In the genomic region with DNA sequence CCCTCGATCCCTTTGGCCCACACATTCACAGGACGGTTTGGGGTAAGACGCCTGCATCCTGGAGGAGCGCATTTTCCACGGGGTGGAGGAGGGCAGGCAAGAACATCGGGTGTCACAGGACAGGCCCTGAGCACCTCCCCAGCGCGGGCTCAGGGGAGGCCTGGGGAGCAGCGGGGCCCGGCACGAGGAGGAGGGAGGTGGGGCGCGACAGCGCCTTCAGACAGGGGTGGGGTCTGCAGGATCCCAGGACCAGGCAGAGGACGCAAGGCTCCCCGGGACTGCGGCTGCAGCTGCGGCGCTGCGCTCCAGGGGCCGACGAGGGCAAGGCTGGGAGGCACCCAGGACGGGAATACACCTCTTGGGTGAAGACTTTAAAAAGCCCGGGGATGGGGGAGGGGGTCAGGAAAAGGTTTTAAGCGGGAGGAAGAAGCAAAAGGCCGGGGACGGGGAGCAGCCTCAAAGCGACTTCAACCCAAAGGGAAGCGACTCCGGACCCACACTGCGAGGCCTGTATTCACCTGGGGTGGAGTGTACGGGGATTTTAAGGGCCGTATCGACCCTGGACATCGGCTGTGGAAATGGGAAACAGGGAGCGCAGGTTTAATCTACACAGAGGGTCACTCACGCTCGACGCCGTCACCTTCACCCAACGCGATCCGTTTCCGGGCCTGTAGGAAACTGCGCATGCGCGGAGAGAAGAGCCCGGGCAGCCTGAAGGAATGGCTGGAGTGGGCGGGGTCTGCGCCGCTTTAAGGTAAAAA, we compare ENCODE assay signal across 8 cellular contexts. TPM values are rescaled to one million over a fixed set of nuclear protein-coding genes. Genes with fewer than 3 reads are reported as not detected.
DNase-seq lines count a peak whose midpoint lies in the region; ATAC-seq, FAIRE-seq and TF ChIP-seq lines count a peak whose summit lies in the region.

A gene (minus strand): TSS at position 680 of the 761 bp plus-strand sequence. CDS start 10,234 bp downstream, outside the sequence.

- H3K9me3 ChIP-seq in astrocyte (ENCODE audit: insufficient read depth, low read depth, low read length) (no peaks in the 10 kb centered on the region), right cardiac atrium (ENCODE audit: control insufficient read depth, low read length) (no peaks in the 10 kb centered on the region), pancreas (no peaks in the 10 kb centered on the region), transverse colon (peaks cover 11 to 13% of the 10 kb centered on the region in 2 donors)

- peak within 1 kb of the TSS; percentile 11 for H3K27ac Mint-ChIP-seq in astrocyte (ENCODE audit: unreplicated experiment)

- in situ Hi-C loops in GM13976 (cut with MboI; ENCODE audit: low sequenced_read_pairs, unreplicated experiment), result no loop called here
- in situ Hi-C loops in transverse colon (cut with MboI; ENCODE audit: low pct_ligation_motif_present in 1 of 4, low pct_unique_long_range_greater_than_20kb in 1 of 4, low sequenced_read_pairs in 3 of 4), result no loop called here

- H3K4me2 ChIP-seq in astrocyte (ENCODE audit: low read length), result peak within 1 kb of the TSS; percentile 83

- H3K4me1 Mint-ChIP-seq in astrocyte (ENCODE audit: low read depth, unreplicated experiment), result peaks cover 9% of the 10 kb centered on the region

- H3K9ac ChIP-seq in astrocyte (ENCODE audit: low read length), result peak within 1 kb of the TSS; percentile 46

- TF ChIP-seq EP300 in transverse colon (IDR thresholded peaks at IDR 0.05; ENCODE audit: low read depth), result no peak

- peaks cover 13% of the 10 kb centered on the region for H3K9me3 Mint-ChIP-seq in astrocyte (ENCODE audit: unreplicated experiment)

- peak within 1 kb of the TSS; percentile 90 for H3K4me3 Mint-ChIP-seq in astrocyte (ENCODE audit: unreplicated experiment)

- no peaks in the 10 kb centered on the region for H3K27me3 ChIP-seq in astrocyte (ENCODE audit: insufficient read depth, low read length)
- no peaks in the 10 kb centered on the region for H3K27me3 ChIP-seq in right cardiac atrium (ENCODE audit: control insufficient read depth, insufficient read depth)
- H3K27me3 ChIP-seq in pancreas, result no peaks in the 10 kb centered on the region
- H3K27me3 ChIP-seq in transverse colon, result no peaks in the 10 kb centered on the region

- H4K20me1 ChIP-seq in astrocyte (ENCODE audit: insufficient read depth, low read length), result no peaks in the 10 kb centered on the region

- H3K36me3 ChIP-seq in astrocyte (ENCODE audit: insufficient read depth, low read length) (no peaks in the 10 kb centered on the region), pancreas (no peaks in the 10 kb centered on the region), transverse colon (no peaks in the 10 kb centered on the region)

- intact Hi-C loops in right cardiac atrium (cut with DNase I) (no loop called here), pancreas (cut with DNase I) (no loop called here), transverse colon (cut with DNase I; ENCODE audit: low total_unique reads) (no loop called here)

- no peaks in the 10 kb centered on the region for H3K27me3 Mint-ChIP-seq in astrocyte (ENCODE audit: low read depth, unreplicated experiment)

- TF ChIP-seq CTCF in GM13976 (IDR thresholded peaks at IDR 0.05; ENCODE audit: borderline replicate concordance, control extremely low read depth, extremely low read depth, insufficient read depth, missing control alignments) (no peak), astrocyte (IDR thresholded peaks at IDR 0.05; ENCODE audit: insufficient read depth, low read depth, low read length) (no peak), pancreas (IDR thresholded peaks at IDR 0.05) (no peak), transverse colon (IDR thresholded peaks at IDR 0.05) (no peak)

- H3K4me1 ChIP-seq in astrocyte (ENCODE audit: insufficient read depth, low read length) (no peaks in the 10 kb centered on the region), right cardiac atrium (ENCODE audit: control insufficient read depth, insufficient read depth, low read length) (peaks cover 2% of the 10 kb centered on the region), pancreas (peaks cover 0 to 3% (median 0%) of the 10 kb centered on the region in 3 donors), transverse colon (peaks cover 0 to 18% (median 8%) of the 10 kb centered on the region in 4 donors)

- DNase-seq in GM13976 (ENCODE audit: low spot score) (peak; percentile 67), RCC 7860 (ENCODE audit: low spot score) (peak; percentile 44), astrocyte (ENCODE audit: low read depth) (peak; percentile 54), right cardiac atrium (peak; percentile 92 to 94 (median 93)), pancreas (peak; percentile 75 to 95 (median 86)), transverse colon (peak; percentile 79), NCI-H510A (lab: John Stamatoyannopoulos, UW) (no peak)

- H3K27ac ChIP-seq in astrocyte (ENCODE audit: low read depth, low read length), result no peak within 1 kb of the TSS
- H3K27ac ChIP-seq in right cardiac atrium (ENCODE audit: low read length), result peak within 1 kb of the TSS; percentile 86
- H3K27ac ChIP-seq in pancreas, result peak within 1 kb of the TSS; percentile 22 to 58 (median 42)
- peak within 1 kb of the TSS; percentile 67 to 84 (median 79) for H3K27ac ChIP-seq in transverse colon

- ATAC-seq in right cardiac atrium (peak; percentile 93 to 97), pancreas (peak; percentile 98 to 99 (median 98)), HG02884 (IDR thresholded peaks at IDR 0.05; ENCODE audit: unreplicated experiment) (no peak)

- peak within 1 kb of the TSS; percentile 58 for H3K4me3 ChIP-seq in astrocyte (ENCODE audit: insufficient read depth, low read depth, low read length)
- peak within 1 kb of the TSS; percentile 77 for H3K4me3 ChIP-seq in right cardiac atrium (ENCODE audit: low read length)
- peak within 1 kb of the TSS; percentile 40 to 69 (median 56) for H3K4me3 ChIP-seq in pancreas
- H3K4me3 ChIP-seq in transverse colon, result peak within 1 kb of the TSS; percentile 56 to 88 (median 71)

- H3K79me2 ChIP-seq in astrocyte (ENCODE audit: insufficient read depth, low read length), result no peaks in the 10 kb centered on the region

- peak within 1 kb of the TSS; percentile 79 for H2AFZ ChIP-seq in astrocyte (ENCODE audit: low read depth, low read length)

- no peak for FAIRE-seq in RCC 7860 (lab: Jason Lieb, UNC)
- no peak for FAIRE-seq in astrocyte (lab: Jason Lieb, UNC)
- no peak for FAIRE-seq in pancreas (lab: Jason Lieb, UNC)

- WGBS in right cardiac atrium, result 1% methylated on average over 50 of the region's 51 CpGs
- 0 to 1% methylated on average over 49 to 50 of the region's 51 CpGs for WGBS in pancreas, 2 donors
- 14% methylated on average over 51 of the region's 51 CpGs; no CpG with 5 or more reads in 1 of the 2 donors for WGBS in transverse colon (ENCODE audit: low coverage in 1 of 2), 2 donors

- TF ChIP-seq POLR2A in transverse colon (IDR thresholded peaks at IDR 0.05), result peak; percentile 26

- peaks cover 8% of the 10 kb centered on the region for H3K36me3 Mint-ChIP-seq in astrocyte (ENCODE audit: low read depth, unreplicated experiment)

RNA-seq across cellular contexts. Expression of the gene that starts here (rescaled TPM):
- total RNA-seq in astrocyte (8.7 TPM in 2 replicates), right cardiac atrium (10 to 100 TPM; 20.7 to 26.8 (median 22.1) TPM), pancreas (1 to 10 TPM; 1.9 to 7.9 (median 4.5) TPM), transverse colon (10 to 100 TPM in 2 of 4 donors, 1 to 10 TPM in 1, not detected in 1; 5.6 to 11.5 (median 10.8) TPM)
- polyA plus RNA-seq in right cardiac atrium (20.4 TPM), pancreas (1 to 10 TPM; 5.5 to 6.3 TPM)
